Comparison of ENCODE assay signal across 10 cellular contexts in genomic region chr10:62054408-62054807, GRCh38.
DNase-seq lines count a peak whose midpoint lies in the region; ATAC-seq and TF ChIP-seq lines count a peak whose summit lies in the region.
"Had no signal": no experiment of that assay in that cellular context is flagged by ENCODE, and none has a peak within 500 bp of the region (broad histone marks: within the 10 kb centered on the region; RNA-seq: fewer than 3 reads in every experiment).

No MANE protein-coding gene starts in this region.

- H3K4me3 Mint-ChIP-seq in HFFc6 = peak overlapping the region; percentile 94
- H3K4me3 Mint-ChIP-seq in activated naive CD8-positive, alpha-beta T cell treated with anti-CD3 and anti-CD28 coated beads, Interleukin-2, amount 10 ng/mL, durations not matched to agents 7 days and 5 days = peak overlapping the region; percentile 43

- peaks cover 1% of the 10 kb centered on the region; the same call in 1 of the 2 replicates for H3K27me3 Mint-ChIP-seq in HFFc6 (ENCODE audit: insufficient read depth)
- no peaks in the 10 kb centered on the region for H3K27me3 Mint-ChIP-seq in activated naive CD8-positive, alpha-beta T cell treated with anti-CD3 and anti-CD28 coated beads, Interleukin-2, amount 10 ng/mL, durations not matched to agents 7 days and 5 days

- peaks cover 85% of the 10 kb centered on the region for H3K4me1 Mint-ChIP-seq in HFFc6 (ENCODE audit: low read depth)
- peaks cover 63% of the 10 kb centered on the region for H3K4me1 Mint-ChIP-seq in activated naive CD8-positive, alpha-beta T cell treated with anti-CD3 and anti-CD28 coated beads, Interleukin-2, amount 10 ng/mL, durations not matched to agents 7 days and 5 days

- peak overlapping the region; percentile 24 for H3K9ac ChIP-seq in rectal smooth muscle tissue (ENCODE audit: low read length)

- no peak for DNase-seq in HFFc6
- DNase-seq in activated naive CD8-positive, alpha-beta T cell treated with anti-CD3 and anti-CD28 coated beads, Interleukin-2, amount 10 ng/mL, durations not matched to agents 7 days and 5 days = no peak
- DNase-seq in omental fat pad (ENCODE audit: low spot score) = no peak
- DNase-seq in NCI-H748 treated with DMSO at 0.1 percent for 48 hours (lab: John Stamatoyannopoulos, UW) = no peak
- no peak for DNase-seq in GM10248 (ENCODE audit: extremely low spot score)
- no peak for DNase-seq in effector CD4-positive, alpha-beta T cell
- DNase-seq: mesendoderm, NCI-H446 treated with DMSO at 0.1 percent for 48 hours had no signal

- POLR2A ChIA-PET in activated naive CD8-positive, alpha-beta T cell treated with anti-CD3 and anti-CD28 coated beads, Interleukin-2, amount 10 ng/mL, durations not matched to agents 7 days and 5 days (lab: Charles Lee) = interaction anchor here (0.9 to 1.4 kb wide), 4 partner anchors 16 to 154 kb away, joined by 3 to 4 read pairs (median 3); no protein-coding TSS in a partner anchor
- POLR2A ChIA-PET in GM10248 (lab: Yijun Ruan, JAX) = no interaction called here

- TF ChIP-seq CTCF in HFFc6 (IDR thresholded peaks at IDR 0.05) (no peak), omental fat pad (IDR thresholded peaks at IDR 0.05) (no peak), GM10248 (IDR thresholded peaks at IDR 0.05; ENCODE audit: control extremely low read depth, extremely low read depth, low read depth, missing control alignments) (no peak)

- ATAC-seq in GM18498 (IDR thresholded peaks at IDR 0.05; ENCODE audit: unreplicated experiment) (peak; percentile 51), omental fat pad (ENCODE audit: low FRiP score) (no peak)
- peak; percentile 41 for ATAC-seq in activated naive CD8-positive, alpha-beta T cell treated with anti-CD3 and anti-CD28 coated beads, Interleukin-2, amount 10 ng/mL, durations not matched to agents 7 days and 5 days (ENCODE audit: low read depth)

- peak overlapping the region; percentile 54 for H3K27ac Mint-ChIP-seq in HFFc6
- H3K27ac Mint-ChIP-seq in activated naive CD8-positive, alpha-beta T cell treated with anti-CD3 and anti-CD28 coated beads, Interleukin-2, amount 10 ng/mL, durations not matched to agents 7 days and 5 days = peak overlapping the region; percentile 78

- H3K36me3 Mint-ChIP-seq in HFFc6 (ENCODE audit: low read depth) = peaks cover 100% of the 10 kb centered on the region
- peaks cover 77% of the 10 kb centered on the region for H3K36me3 Mint-ChIP-seq in activated naive CD8-positive, alpha-beta T cell treated with anti-CD3 and anti-CD28 coated beads, Interleukin-2, amount 10 ng/mL, durations not matched to agents 7 days and 5 days

- no peaks in the 10 kb centered on the region for H3K27me3 ChIP-seq in rectal smooth muscle tissue (ENCODE audit: control insufficient read depth, insufficient read depth, low read length)

- H3K4me1 ChIP-seq in rectal smooth muscle tissue (ENCODE audit: control insufficient read depth, insufficient read depth, low read length) = peaks cover 43% of the 10 kb centered on the region

- H3K36me3 ChIP-seq in rectal smooth muscle tissue (ENCODE audit: control insufficient read depth, insufficient read depth, low read length) = no peaks in the 10 kb centered on the region

- no peak overlapping the region for H3K4me3 ChIP-seq in rectal smooth muscle tissue (ENCODE audit: low read length)

- peaks cover 1% of the 10 kb centered on the region for H3K9me3 Mint-ChIP-seq in HFFc6
- peaks cover 2% of the 10 kb centered on the region for H3K9me3 Mint-ChIP-seq in activated naive CD8-positive, alpha-beta T cell treated with anti-CD3 and anti-CD28 coated beads, Interleukin-2, amount 10 ng/mL, durations not matched to agents 7 days and 5 days

- CTCF ChIA-PET in GM10248 (lab: Yijun Ruan, JAX) = interaction anchor here (0.9 to 3.5 kb wide), 10 partner anchors 10 to 191 kb away, joined by 3 to 20 read pairs (median 4); no protein-coding TSS in a partner anchor

- H3K27ac ChIP-seq in rectal smooth muscle tissue (ENCODE audit: low read depth, low read length) = peak overlapping the region; percentile 55
